ENCODE assay signal across 8 cellular contexts in genomic region chr4:157045507-157046127, GRCh38. TPM values are rescaled to one million over a fixed set of nuclear protein-coding genes. Genes with fewer than 3 reads are reported as not detected.
A peak's percentile ranks its signal among the peaks of the same experiment; 100 is the strongest.
DNase-seq lines count a peak whose midpoint lies in the region; ATAC-seq and TF ChIP-seq lines count a peak whose summit lies in the region.

No MANE protein-coding gene starts in this region.

- peak; percentile 75 for DNase-seq in AG20443 (ENCODE audit: low spot score)
- peak; percentile 28 to 56 for DNase-seq in NCI-H526 (lab: John Stamatoyannopoulos, UW)
- DNase-seq in cerebellum (ENCODE audit: low spot score): peak; percentile 28
- no peak for DNase-seq in lower lobe of right lung
- DNase-seq in effector CD4-positive, alpha-beta T cell: no peak
- DNase-seq in NCI-H1436 treated with DMSO at 0.1 percent for 48 hours (lab: John Stamatoyannopoulos, UW): no peak

- H3K36me3 ChIP-seq in lower lobe of right lung: no peaks in the 10 kb centered on the region

- intact Hi-C loops in lower lobe of right lung (cut with DNase I): loop anchor here (10.0 kb wide), 1 partner anchor 571 kb away; no protein-coding TSS in a partner anchor

- H3K27ac ChIP-seq in lower lobe of right lung: no peak overlapping the region

- no peaks in the 10 kb centered on the region for H3K4me1 ChIP-seq in lower lobe of right lung

- peak; percentile 74 for TF ChIP-seq CTCF in lower lobe of right lung (IDR thresholded peaks at IDR 0.05)

- peak; percentile 91 for ATAC-seq in GM18867 (IDR thresholded peaks at IDR 0.05; ENCODE audit: unreplicated experiment)
- peak; percentile 85 for ATAC-seq in HG03159 (IDR thresholded peaks at IDR 0.05; ENCODE audit: unreplicated experiment)
- ATAC-seq in lower lobe of right lung: peak; percentile 92 to 94

- H3K9me3 ChIP-seq in lower lobe of right lung: no peaks in the 10 kb centered on the region

- no peaks in the 10 kb centered on the region for H3K27me3 ChIP-seq in lower lobe of right lung (ENCODE audit: low read depth)

- H3K4me3 ChIP-seq in lower lobe of right lung: no peak overlapping the region

RNA-seq across cellular contexts. Expression of gene GLRB, which starts 30.3 kb away (rescaled TPM):
- total RNA-seq in cerebellum (21.6 TPM), lower lobe of right lung (2.6 TPM)

Comparison
In these comparisons a context has a peak if more than half of its experiments do, and no peak if none do; other contexts are left out.
1. DNase-seq: peak in AG20443 (single experiment), NCI-H526 (2 of 2) and cerebellum (single experiment); none in lower lobe of right lung (single experiment), effector CD4-positive, alpha-beta T cell (single experiment) and NCI-H1436 treated with DMSO at 0.1 percent for 48 hours (single experiment).
2. Peak in every context shown above with its lines, with median percentiles within 50 percentile points of each other: ATAC-seq.